ENCODE assay signal across 1 cellular context in genomic region chr2:68156419-68156818, GRCh38.
TF ChIP-seq lines count a peak whose summit lies in the region.

No MANE protein-coding gene starts in this region.

TF ChIP-seq in HepG2, 621 proteins besides CTCF, POLR2A, EP300 and RAD21 (continued from another document):
- TF ChIP-seq MLXIP (CRISPR knock-in tag; IDR thresholded peaks at IDR 0.05; ENCODE audit: borderline replicate concordance) (no peak), SYNCRIP (IDR thresholded peaks at IDR 0.05; ENCODE audit: insufficient read depth, low read depth, low read length) (no peak), SAP130 (CRISPR knock-in tag; IDR thresholded peaks at IDR 0.05; ENCODE audit: low read depth) (no peak), DPF2 (CRISPR knock-in tag; IDR thresholded peaks at IDR 0.05; ENCODE audit: borderline replicate concordance, low read depth) (no peak), ZNF329 (CRISPR knock-in tag; IDR thresholded peaks at IDR 0.05; ENCODE audit: low read depth) (no peak)
